ENCODE assay signal across 8 cellular contexts in the genomic region with DNA sequence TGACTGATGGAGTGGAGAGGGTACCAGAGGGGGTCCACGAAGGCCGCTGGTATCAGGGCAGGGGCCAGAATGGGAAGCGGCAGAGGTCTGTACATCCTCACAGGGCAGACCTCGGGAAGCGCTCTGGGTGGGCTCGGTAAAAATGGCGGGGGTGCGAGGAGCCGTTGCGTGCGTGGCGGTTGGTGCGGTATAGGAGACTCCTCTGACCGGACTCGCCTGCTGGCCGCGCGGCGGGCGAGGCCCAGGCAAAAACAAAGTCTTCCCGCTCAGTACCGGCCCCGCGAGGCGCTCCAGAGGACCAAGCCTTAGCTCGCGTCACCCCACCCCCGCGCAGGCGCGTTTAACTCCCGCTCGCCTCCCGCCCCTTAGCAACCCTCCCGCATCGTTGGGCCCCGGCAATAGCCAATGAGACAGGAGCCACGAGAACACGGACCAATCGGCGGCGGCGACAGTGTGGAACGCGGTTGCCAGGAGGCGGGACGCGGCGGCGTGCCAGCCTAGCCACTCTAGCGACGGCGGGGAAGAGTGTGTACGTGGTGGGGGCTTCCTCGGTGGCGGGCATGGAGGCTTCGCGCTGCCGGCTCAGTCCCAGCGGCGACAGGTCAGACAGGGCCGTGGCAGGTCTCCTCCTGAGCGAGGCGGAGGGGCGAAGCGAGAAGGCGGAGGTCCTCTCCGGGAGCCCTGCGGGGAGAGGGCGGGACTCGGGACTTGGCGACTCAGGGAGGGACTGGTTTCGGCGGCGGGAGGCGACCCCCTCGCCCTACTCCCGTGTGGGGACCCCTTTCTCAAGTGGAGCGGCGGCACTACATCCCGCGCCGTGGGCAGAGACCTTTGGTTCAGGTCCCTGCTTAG. TPM values are rescaled to one million over a fixed set of nuclear protein-coding genes. Genes with fewer than 3 reads are reported as not detected.
DNase-seq lines count a peak whose midpoint lies in the region; ATAC-seq and TF ChIP-seq lines count a peak whose summit lies in the region.

A gene with protein sequence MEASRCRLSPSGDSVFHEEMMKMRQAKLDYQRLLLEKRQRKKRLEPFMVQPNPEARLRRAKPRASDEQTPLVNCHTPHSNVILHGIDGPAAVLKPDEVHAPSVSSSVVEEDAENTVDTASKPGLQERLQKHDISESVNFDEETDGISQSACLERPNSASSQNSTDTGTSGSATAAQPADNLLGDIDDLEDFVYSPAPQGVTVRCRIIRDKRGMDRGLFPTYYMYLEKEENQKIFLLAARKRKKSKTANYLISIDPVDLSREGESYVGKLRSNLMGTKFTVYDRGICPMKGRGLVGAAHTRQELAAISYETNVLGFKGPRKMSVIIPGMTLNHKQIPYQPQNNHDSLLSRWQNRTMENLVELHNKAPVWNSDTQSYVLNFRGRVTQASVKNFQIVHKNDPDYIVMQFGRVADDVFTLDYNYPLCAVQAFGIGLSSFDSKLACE (plus strand): TSS at position 504 of the 852 bp plus-strand sequence. CDS start 57 bp downstream, at position 561.

- H3K27ac Mint-ChIP-seq in activated naive CD8-positive, alpha-beta T cell treated with anti-CD3 and anti-CD28 coated beads for 36 hours: peak within 1 kb of the TSS; percentile 84
- peak within 1 kb of the TSS; percentile 91 for H3K27ac Mint-ChIP-seq in glutamatergic neuron (ENCODE audit: unreplicated experiment)

- H3K27me3 ChIP-seq in osteoblast (ENCODE audit: insufficient read depth, low read length) (no peaks in the 10 kb centered on the region), thoracic aorta (replicated peaks; ENCODE audit: insufficient read depth) (no peaks in the 10 kb centered on the region)

- peaks cover 50% of the 10 kb centered on the region for H3K79me2 ChIP-seq in osteoblast (ENCODE audit: insufficient read depth, low read length)

- peak within 1 kb of the TSS; percentile 97 for H3K4me2 ChIP-seq in osteoblast (ENCODE audit: insufficient read depth, low read length)

- DNase-seq in NCI-H1048 (lab: John Stamatoyannopoulos, UW) (peak; percentile 93), glutamatergic neuron (peak; percentile 98), osteoblast (ENCODE audit: insufficient read length, low spot score, missing footprints) (peak; percentile 99), thoracic aorta (ENCODE audit: low spot score) (peak; percentile 96)
- DNase-seq in activated naive CD8-positive, alpha-beta T cell treated with anti-CD3 and anti-CD28 coated beads for 36 hours: peak; percentile 97

- TF ChIP-seq CTCF in glutamatergic neuron (IDR thresholded peaks at IDR 0.05; ENCODE audit: partially characterized antibody, unreplicated experiment) (no peak), osteoblast (IDR thresholded peaks at IDR 0.05; ENCODE audit: extremely low read depth, low read depth, low read length) (no peak), thoracic aorta (IDR thresholded peaks at IDR 0.05) (peak; percentile 6)

- peaks cover 26% of the 10 kb centered on the region for H3K36me3 ChIP-seq in osteoblast (ENCODE audit: insufficient read depth, low read length)
- H3K36me3 ChIP-seq in thoracic aorta: peaks cover 6% of the 10 kb centered on the region

- H3K4me3 ChIP-seq in GM08714 (ENCODE audit: low read length) (peak within 1 kb of the TSS; percentile 88), osteoblast (ENCODE audit: insufficient read depth, low read length) (peak within 1 kb of the TSS; percentile 99), thoracic aorta (peak within 1 kb of the TSS; percentile 94)

- H3K4me1 ChIP-seq in osteoblast (ENCODE audit: insufficient read depth, low read length): peaks cover 32% of the 10 kb centered on the region
- H3K4me1 ChIP-seq in thoracic aorta (ENCODE audit: control insufficient read depth in 1 of 2, low read depth in 2 of 2): peaks cover 23 to 31% of the 10 kb centered on the region in 2 donors

- peak within 1 kb of the TSS; percentile 89 for H3K4me3 Mint-ChIP-seq in activated naive CD8-positive, alpha-beta T cell treated with anti-CD3 and anti-CD28 coated beads for 36 hours
- peak within 1 kb of the TSS; percentile 89 for H3K4me3 Mint-ChIP-seq in glutamatergic neuron (ENCODE audit: unreplicated experiment)

- H3K27me3 Mint-ChIP-seq in activated naive CD8-positive, alpha-beta T cell treated with anti-CD3 and anti-CD28 coated beads for 36 hours: no peaks in the 10 kb centered on the region
- peaks cover 6% of the 10 kb centered on the region for H3K27me3 Mint-ChIP-seq in glutamatergic neuron (ENCODE audit: unreplicated experiment)

- peaks cover 15% of the 10 kb centered on the region for H3K36me3 Mint-ChIP-seq in activated naive CD8-positive, alpha-beta T cell treated with anti-CD3 and anti-CD28 coated beads for 36 hours
- H3K36me3 Mint-ChIP-seq in glutamatergic neuron (ENCODE audit: unreplicated experiment): no peaks in the 10 kb centered on the region

- H3K27ac ChIP-seq in osteoblast (ENCODE audit: low read depth, low read length) (peak within 1 kb of the TSS; percentile 92), thoracic aorta (peak within 1 kb of the TSS; percentile 92 to 94)

- peaks cover 33% of the 10 kb centered on the region for H3K4me1 Mint-ChIP-seq in activated naive CD8-positive, alpha-beta T cell treated with anti-CD3 and anti-CD28 coated beads for 36 hours
- peaks cover 7% of the 10 kb centered on the region for H3K4me1 Mint-ChIP-seq in glutamatergic neuron (ENCODE audit: low read depth, unreplicated experiment)

- ATAC-seq in HG02571 (IDR thresholded peaks at IDR 0.05; ENCODE audit: unreplicated experiment) (peak; percentile 98), SK-N-SH treated with all-trans-retinoic acid at 6 μM for 48 hours (peak; percentile 93), thoracic aorta (ENCODE audit: insufficient number of reproducible peaks, low FRiP score, low read depth) (peak; percentile 95)

- H4K20me1 ChIP-seq in osteoblast (ENCODE audit: insufficient read depth, low read length): peaks cover 22% of the 10 kb centered on the region

- H3K9me3 ChIP-seq in osteoblast (ENCODE audit: low read depth, low read length) (no peaks in the 10 kb centered on the region), thoracic aorta (no peaks in the 10 kb centered on the region)

- peak within 1 kb of the TSS; percentile 95 for H2AFZ ChIP-seq in osteoblast (ENCODE audit: low read length)

- no peaks in the 10 kb centered on the region for H3K9me3 Mint-ChIP-seq in activated naive CD8-positive, alpha-beta T cell treated with anti-CD3 and anti-CD28 coated beads for 36 hours
- H3K9me3 Mint-ChIP-seq in glutamatergic neuron (ENCODE audit: unreplicated experiment): peaks cover 5% of the 10 kb centered on the region

TF ChIP-seq in SK-N-SH treated with all-trans-retinoic acid at 6 μM for 48 hours, 23 proteins besides CTCF, POLR2A, EP300 and RAD21:
- 0 out of 2 replicates have a peak, but pooled peaks have one; percentile 28 for TF ChIP-seq GLIS3 (CRISPR knock-in tag; IDR thresholded peaks at IDR 0.05)
- TF ChIP-seq PPARA (CRISPR knock-in tag; IDR thresholded peaks at IDR 0.05; ENCODE audit: borderline replicate concordance): no peak
- 0 out of 2 replicates have a peak, but pooled peaks have one; percentile 47 for TF ChIP-seq CSDC2 (CRISPR knock-in tag; IDR thresholded peaks at IDR 0.05)
- TF ChIP-seq ISL1 (CRISPR knock-in tag; IDR thresholded peaks at IDR 0.05): no peak

RNA-seq across cellular contexts. Expression of the gene that starts here (rescaled TPM):
- total RNA-seq in activated naive CD8-positive, alpha-beta T cell treated with anti-CD3 and anti-CD28 coated beads for 36 hours: 1 to 10 TPM; 5.6 to 6.2 TPM
- total RNA-seq in glutamatergic neuron (ENCODE audit: unreplicated experiment) (12.5 TPM), osteoblast (39.8 and 43.4 TPM in 2 replicates), thoracic aorta (10 to 100 TPM; 28.4 to 30.8 TPM)

Comparison
In these comparisons a context has a peak if more than half of its experiments do, and no peak if none do; other contexts are left out.
1. Peak in every context shown above with its lines: DNase-seq, ATAC-seq, H3K4me3 ChIP-seq and H3K27ac ChIP-seq.